ENCODE assay signal across 8 cellular contexts in genomic region chr1:26696645-26697440, GRCh38. TPM values are rescaled to one million over a fixed set of nuclear protein-coding genes. Genes with fewer than 3 reads are reported as not detected.
DNase-seq lines count a peak whose midpoint lies in the region; ATAC-seq and TF ChIP-seq lines count a peak whose summit lies in the region.

No MANE protein-coding gene starts in this region.

- peak overlapping the region; percentile 92 for H3K9ac ChIP-seq in HUES6 (ENCODE audit: low read length)
- peak overlapping the region; percentile 49 for H3K9ac ChIP-seq in endocrine pancreas (ENCODE audit: control insufficient read depth, insufficient read depth, low read length)

- peaks cover 5% of the 10 kb centered on the region for H3K36me3 Mint-ChIP-seq in activated CD8-positive, alpha-beta T cell treated with anti-CD3 and anti-CD28 coated beads for 36 hours (ENCODE audit: low read depth)
- peaks cover 0 to 5% (median 0%) of the 10 kb centered on the region in 3 donors for H3K36me3 Mint-ChIP-seq in naive thymus-derived CD8-positive, alpha-beta T cell
- H3K36me3 Mint-ChIP-seq in stimulated activated naive CD8-positive, alpha-beta T cell treated with anti-CD3 and anti-CD28 coated beads, Interleukin-15, Interleukin-2, amounts not matched to agents 100 ng/mL and 50 ng/mL, for 24 hours (ENCODE audit: low read depth) = peaks cover 5% of the 10 kb centered on the region

- H3K4me3 ChIP-seq in HUES6 (ENCODE audit: low read depth, low read length) (peak overlapping the region; percentile 72), endocrine pancreas (ENCODE audit: control insufficient read depth, insufficient read depth, low read length) (no peak overlapping the region)

- CTCF ChIA-PET in activated CD8-positive, alpha-beta T cell treated with anti-CD3 and anti-CD28 coated beads for 36 hours (lab: Charles Lee) = interaction anchor here (1.1 to 11.2 kb wide), 5 partner anchors 27 to 91 kb away, joined by 3 to 126 read pairs (median 11); partner anchors contain the start of gene PIGV

- H3K4me1 ChIP-seq in HUES6 (ENCODE audit: control insufficient read depth, insufficient read depth, low read length) (peaks cover 50% of the 10 kb centered on the region), endocrine pancreas (ENCODE audit: control insufficient read depth, insufficient read depth, low read length) (peaks cover 25% of the 10 kb centered on the region)

- H3K36me3 ChIP-seq in HUES6 (ENCODE audit: control insufficient read depth, insufficient read depth, low read length) (peaks cover 2% of the 10 kb centered on the region; the same call in 1 of the 2 replicates), endocrine pancreas (ENCODE audit: control insufficient read depth, insufficient read depth, low read length) (no peaks in the 10 kb centered on the region)

- DNase-seq in AG20443 (ENCODE audit: low spot score) = peak; percentile 16
- DNase-seq in activated CD8-positive, alpha-beta T cell treated with anti-CD3 and anti-CD28 coated beads for 36 hours = peak; percentile 80
- peak; percentile 61 to 89 (median 74) for DNase-seq in naive thymus-derived CD8-positive, alpha-beta T cell
- no peak for DNase-seq in NCI-H1694 (lab: John Stamatoyannopoulos, UW)
- DNase-seq in DMS153 treated with DMSO at 0.1 percent for 48 hours (lab: John Stamatoyannopoulos, UW; ENCODE audit: unreplicated experiment) = no peak

- H3K27ac ChIP-seq in HUES6 (ENCODE audit: low read depth, low read length) = peak overlapping the region; percentile 98

- H3K4me1 Mint-ChIP-seq in activated CD8-positive, alpha-beta T cell treated with anti-CD3 and anti-CD28 coated beads for 36 hours (ENCODE audit: low read depth) = peaks cover 22% of the 10 kb centered on the region
- peaks cover 14 to 31% (median 27%) of the 10 kb centered on the region in 4 donors for H3K4me1 Mint-ChIP-seq in naive thymus-derived CD8-positive, alpha-beta T cell
- H3K4me1 Mint-ChIP-seq in stimulated activated naive CD8-positive, alpha-beta T cell treated with anti-CD3 and anti-CD28 coated beads, Interleukin-15, Interleukin-2, amounts not matched to agents 100 ng/mL and 50 ng/mL, for 24 hours (ENCODE audit: low read depth) = peaks cover 31% of the 10 kb centered on the region

- intact Hi-C loops in activated CD8-positive, alpha-beta T cell treated with anti-CD3 and anti-CD28 coated beads for 36 hours (cut with micrococcal nuclease) = no loop called here

- H3K9me3 ChIP-seq in HUES6 (ENCODE audit: control insufficient read depth, insufficient read depth, low read depth, low read length) = no peaks in the 10 kb centered on the region
- no peaks in the 10 kb centered on the region for H3K9me3 ChIP-seq in endocrine pancreas (ENCODE audit: control insufficient read depth, low read length)

- H3K27ac Mint-ChIP-seq in activated CD8-positive, alpha-beta T cell treated with anti-CD3 and anti-CD28 coated beads for 36 hours = peak overlapping the region; percentile 84
- H3K27ac Mint-ChIP-seq in naive thymus-derived CD8-positive, alpha-beta T cell = peak overlapping the region in 7 of 10 donors; percentile 41 to 92 (median 84)
- H3K27ac Mint-ChIP-seq in stimulated activated naive CD8-positive, alpha-beta T cell treated with anti-CD3 and anti-CD28 coated beads, Interleukin-15, Interleukin-2, amounts not matched to agents 100 ng/mL and 50 ng/mL, for 24 hours = peak overlapping the region; percentile 21

- POLR2A ChIA-PET in activated CD8-positive, alpha-beta T cell treated with anti-CD3 and anti-CD28 coated beads for 36 hours (lab: Charles Lee) = interaction anchor here (0.5 to 15.4 kb wide), 25 partner anchors 10 to 1971 kb away, joined by 3 to 283 read pairs (median 4); partner anchors contain the start of gene PIGV
- POLR2A ChIA-PET in naive thymus-derived CD8-positive, alpha-beta T cell (lab: Charles Lee) = interaction anchor here (0.6 to 12.3 kb wide), 25 partner anchors 7 to 1710 kb away, joined by 3 to 432 read pairs (median 4); partner anchors contain the start of genes HMGN2 and PIGV

- TF ChIP-seq CTCF in activated CD8-positive, alpha-beta T cell treated with anti-CD3 and anti-CD28 coated beads for 36 hours (IDR thresholded peaks at IDR 0.05) = no peak

- H3K4me3 Mint-ChIP-seq in activated CD8-positive, alpha-beta T cell treated with anti-CD3 and anti-CD28 coated beads for 36 hours = peak overlapping the region; percentile 70
- H3K4me3 Mint-ChIP-seq in naive thymus-derived CD8-positive, alpha-beta T cell = peak overlapping the region in 9 of 10 donors; percentile 41 to 89 (median 76)
- peak overlapping the region; percentile 74 for H3K4me3 Mint-ChIP-seq in stimulated activated naive CD8-positive, alpha-beta T cell treated with anti-CD3 and anti-CD28 coated beads, Interleukin-15, Interleukin-2, amounts not matched to agents 100 ng/mL and 50 ng/mL, for 24 hours

- H3K27me3 Mint-ChIP-seq in activated CD8-positive, alpha-beta T cell treated with anti-CD3 and anti-CD28 coated beads for 36 hours = no peaks in the 10 kb centered on the region
- H3K27me3 Mint-ChIP-seq in naive thymus-derived CD8-positive, alpha-beta T cell = no peaks in the 10 kb centered on the region
- no peaks in the 10 kb centered on the region for H3K27me3 Mint-ChIP-seq in stimulated activated naive CD8-positive, alpha-beta T cell treated with anti-CD3 and anti-CD28 coated beads, Interleukin-15, Interleukin-2, amounts not matched to agents 100 ng/mL and 50 ng/mL, for 24 hours

- no peaks in the 10 kb centered on the region for H3K9me3 Mint-ChIP-seq in activated CD8-positive, alpha-beta T cell treated with anti-CD3 and anti-CD28 coated beads for 36 hours
- no peaks in the 10 kb centered on the region for H3K9me3 Mint-ChIP-seq in naive thymus-derived CD8-positive, alpha-beta T cell
- no peaks in the 10 kb centered on the region for H3K9me3 Mint-ChIP-seq in stimulated activated naive CD8-positive, alpha-beta T cell treated with anti-CD3 and anti-CD28 coated beads, Interleukin-15, Interleukin-2, amounts not matched to agents 100 ng/mL and 50 ng/mL, for 24 hours

- ATAC-seq in activated CD8-positive, alpha-beta T cell treated with anti-CD3 and anti-CD28 coated beads for 36 hours = peak; percentile 12
- ATAC-seq in naive thymus-derived CD8-positive, alpha-beta T cell = peak; percentile 24

- H3K27me3 ChIP-seq in HUES6 (ENCODE audit: control insufficient read depth, insufficient read depth, low read length) = no peaks in the 10 kb centered on the region
- no peaks in the 10 kb centered on the region for H3K27me3 ChIP-seq in endocrine pancreas (ENCODE audit: control insufficient read depth, insufficient read depth, low read length)

RNA-seq across cellular contexts. Expression of gene ARID1A, which starts 1.0 kb away (rescaled TPM):
- total RNA-seq in activated CD8-positive, alpha-beta T cell treated with anti-CD3 and anti-CD28 coated beads for 36 hours = 10 to 100 TPM; 82.4 to 84.9 TPM
- total RNA-seq in naive thymus-derived CD8-positive, alpha-beta T cell = 100 to 1,000 TPM; 123 TPM
- 10 to 100 TPM; 21.2 to 32.0 (median 28.9) TPM for polyA plus RNA-seq in naive thymus-derived CD8-positive, alpha-beta T cell

Comparison
In these comparisons a context has a peak if more than half of its experiments do, and no peak if none do; other contexts are left out.
1. DNase-seq: peak in AG20443 (single experiment), activated CD8-positive, alpha-beta T cell treated with anti-CD3 and anti-CD28 coated beads for 36 hours (single experiment) and naive thymus-derived CD8-positive, alpha-beta T cell (10 of 10); none in NCI-H1694 (single experiment) and DMS153 treated with DMSO at 0.1 percent for 48 hours (single experiment).
2. H3K27ac Mint-ChIP-seq: peak in every context shown above with its lines; median percentile 84 in activated CD8-positive, alpha-beta T cell treated with anti-CD3 and anti-CD28 coated beads for 36 hours; 84 in naive thymus-derived CD8-positive, alpha-beta T cell; 21 in stimulated activated naive CD8-positive, alpha-beta T cell treated with anti-CD3 and anti-CD28 coated beads, Interleukin-15, Interleukin-2, amounts not matched to agents 100 ng/mL and 50 ng/mL, for 24 hours.
3. Peak in every context shown above with its lines, with median percentiles within 50 percentile points of each other: H3K4me3 Mint-ChIP-seq.